In genomic region chr2:14684516-14684915, GRCh38 we compare ENCODE assay signal across 25 cellular contexts. TPM values are rescaled to one million over a fixed set of nuclear protein-coding genes. Genes with fewer than 3 reads are reported as not detected.
DNase-seq lines count a peak whose midpoint lies in the region; ATAC-seq and TF ChIP-seq lines count a peak whose summit lies in the region.
"Had no signal": no experiment of that assay in that cellular context is flagged by ENCODE, and none has a peak within 500 bp of the region (broad histone marks: within the 10 kb centered on the region; RNA-seq: fewer than 3 reads in every experiment).

No MANE protein-coding gene starts in this region.

- H3K4ac ChIP-seq in mesendoderm (ENCODE audit: low read depth, low read length) = no peak overlapping the region

- no peak overlapping the region for H2BK5ac ChIP-seq in mesendoderm (ENCODE audit: low read length)

- no peak overlapping the region for H3K56ac ChIP-seq in mesendoderm (ENCODE audit: low read length)

- no peaks in the 10 kb centered on the region for H3K79me1 ChIP-seq in mesendoderm (ENCODE audit: low read length)

- H3K9me2 ChIP-seq in GM23338 (ENCODE audit: insufficient read depth) (no peaks in the 10 kb centered on the region), PC-9 (ENCODE audit: insufficient read depth) (no peaks in the 10 kb centered on the region)

- DNase-seq in GM23338 (ENCODE audit: low spot score) (peak; percentile 32), PC-9 (peak in 1 of 2 experiments; percentile 51), endodermal cell (no peak), mesendoderm (peak; percentile 3), amniotic stem cell (lab: John Stamatoyannopoulos, UW) (no peak), NCI-H146 treated with DMSO at 0.1 percent for 48 hours (lab: John Stamatoyannopoulos, UW; ENCODE audit: unreplicated experiment) (no peak), NCI-H2107 treated with DMSO at 0.1 percent for 48 hours (lab: John Stamatoyannopoulos, UW; ENCODE audit: unreplicated experiment) (no peak)
- DNase-seq: 8988T; ACHN; AML-193; BE2C; CD4-positive, alpha-beta T cell; CD8-positive, alpha-beta memory T cell; DMS 273 treated with DMSO at 0.1 percent for 48 hours; DMS79; EL; GF-D8; GOT3; H7 had no signal

- H4K8ac ChIP-seq in mesendoderm (ENCODE audit: low read depth, low read length) = no peak overlapping the region

- H3K27ac Mint-ChIP-seq in GM23338 (no peak overlapping the region), endodermal cell (no peak overlapping the region)
- H3K27ac Mint-ChIP-seq: CD14-positive monocyte; CD4-positive, alpha-beta T cell; CD8-positive, alpha-beta memory T cell had no signal

- H3K27me3 Mint-ChIP-seq in GM23338 (ENCODE audit: insufficient read depth, low read depth, poor library complexity) (peaks cover 3% of the 10 kb centered on the region), endodermal cell (ENCODE audit: insufficient read depth) (peaks cover 2% of the 10 kb centered on the region)
- H3K27me3 Mint-ChIP-seq: CD4-positive, alpha-beta T cell; CD8-positive, alpha-beta memory T cell had no signal

- no peak overlapping the region for H3K18ac ChIP-seq in mesendoderm (ENCODE audit: low read length)

- no peaks in the 10 kb centered on the region for H3F3A ChIP-seq in GM23338 (replicated peaks; ENCODE audit: low read depth)
- H3F3A ChIP-seq in PC-9 (ENCODE audit: insufficient read depth, low read depth) = no peaks in the 10 kb centered on the region

- H3K4me1 Mint-ChIP-seq in GM23338 (peaks cover 2% of the 10 kb centered on the region), endodermal cell (no peaks in the 10 kb centered on the region)
- H3K4me1 Mint-ChIP-seq: CD14-positive monocyte; CD8-positive, alpha-beta memory T cell had no signal

- H3K27ac ChIP-seq in GM23338 (ENCODE audit: low read depth) (no peak overlapping the region), PC-9 (no peak overlapping the region), endodermal cell (ENCODE audit: low read depth, low read length) (no peak overlapping the region), mesendoderm (ENCODE audit: low read depth, low read length) (no peak overlapping the region)
- H3K27ac ChIP-seq: A549; BLaER1 treated with 17β-estradiol and CSF1 and Interleukin-3, amounts not matched to agents 10 nM and 100 nM had no signal

- no peak overlapping the region for H2BK120ac ChIP-seq in mesendoderm (ENCODE audit: low read depth, low read length)

- no peaks in the 10 kb centered on the region for H3K79me2 ChIP-seq in GM23338 (replicated peaks; ENCODE audit: insufficient read depth)
- no peaks in the 10 kb centered on the region for H3K79me2 ChIP-seq in PC-9 (ENCODE audit: low read depth)
- no peaks in the 10 kb centered on the region for H3K79me2 ChIP-seq in mesendoderm (ENCODE audit: control insufficient read depth, insufficient read depth, low read length)

- no peak overlapping the region for H3K23ac ChIP-seq in mesendoderm (ENCODE audit: low read length)

- H3K9me3 Mint-ChIP-seq in GM23338 = peaks cover 4% of the 10 kb centered on the region; the same call in 1 of the 3 replicates
- no peaks in the 10 kb centered on the region for H3K9me3 Mint-ChIP-seq in endodermal cell

- BruUV-seq in PC-9 (replicated peaks; lab: Mats Ljungman, UMichigan) = no TSS peak

- H4K20me1 ChIP-seq in GM23338 (replicated peaks; ENCODE audit: insufficient read depth) (no peaks in the 10 kb centered on the region), PC-9 (ENCODE audit: insufficient read depth) (no peaks in the 10 kb centered on the region)
- H4K20me1 ChIP-seq: BLaER1 treated with 17β-estradiol and CSF1 and Interleukin-3, amounts not matched to agents 10 nM and 100 nM had no signal

- H3K36me3 ChIP-seq in GM23338 (ENCODE audit: insufficient read depth) = no peaks in the 10 kb centered on the region
- H3K36me3 ChIP-seq in PC-9 (ENCODE audit: low read depth) = no peaks in the 10 kb centered on the region
- H3K36me3 ChIP-seq in endodermal cell (ENCODE audit: control insufficient read depth, insufficient read depth, low read length) = no peaks in the 10 kb centered on the region
- no peaks in the 10 kb centered on the region for H3K36me3 ChIP-seq in mesendoderm (ENCODE audit: control insufficient read depth, insufficient read depth, low read length)
- H3K36me3 ChIP-seq: BE2C; BLaER1 treated with 17β-estradiol and CSF1 and Interleukin-3, amounts not matched to agents 10 nM and 100 nM had no signal

- CTCF ChIA-PET in PC-9 (lab: Charles Lee) = no interaction called here

- TF ChIP-seq CTCF in GM23338 (conservative IDR thresholded peaks at IDR 0.05; ENCODE audit: low read depth in 2 of 2) (peak; percentile 38 to 46), PC-9 (conservative IDR thresholded peaks at IDR 0.05) (peak; percentile 32; the same call in 1 of the 2 replicates), endodermal cell (conservative IDR thresholded peaks at IDR 0.05) (peak; percentile 34)

- no peak overlapping the region for H4K5ac ChIP-seq in mesendoderm (ENCODE audit: low read length)

- no peak for ATAC-seq in GM23338
- no peak for ATAC-seq in HG02610 (IDR thresholded peaks at IDR 0.05; ENCODE audit: unreplicated experiment)
- ATAC-seq: A549, HCT116 had no signal

- H3K36me3 Mint-ChIP-seq in GM23338 (ENCODE audit: low read depth) (no peaks in the 10 kb centered on the region), endodermal cell (ENCODE audit: low read depth) (no peaks in the 10 kb centered on the region)
- H3K36me3 Mint-ChIP-seq: CD14-positive monocyte; CD8-positive, alpha-beta memory T cell had no signal

- H3K27me3 ChIP-seq in GM23338 (ENCODE audit: insufficient read depth) (no peaks in the 10 kb centered on the region), PC-9 (ENCODE audit: insufficient read depth, low read depth) (no peaks in the 10 kb centered on the region), endodermal cell (ENCODE audit: control insufficient read depth, insufficient read depth, low read length, poor library complexity, severe bottlenecking) (no peaks in the 10 kb centered on the region), mesendoderm (ENCODE audit: insufficient read depth, low read length, poor library complexity) (no peaks in the 10 kb centered on the region)
- H3K27me3 ChIP-seq: BE2C; BLaER1 treated with 17β-estradiol and CSF1 and Interleukin-3, amounts not matched to agents 10 nM and 100 nM had no signal

- intact Hi-C loops in PC-9 (cut with micrococcal nuclease; ENCODE audit: unreplicated experiment) = no loop called here

- H3K4me1 ChIP-seq in GM23338 (ENCODE audit: insufficient read depth) = no peaks in the 10 kb centered on the region
- H3K4me1 ChIP-seq in PC-9 (replicated peaks; ENCODE audit: insufficient read depth) = no peaks in the 10 kb centered on the region
- no peaks in the 10 kb centered on the region for H3K4me1 ChIP-seq in endodermal cell (ENCODE audit: control insufficient read depth, insufficient read depth, low read length)
- no peaks in the 10 kb centered on the region for H3K4me1 ChIP-seq in mesendoderm (ENCODE audit: control insufficient read depth, low read depth, low read length)
- H3K4me1 ChIP-seq: A549, BE2C had no signal

- H2BK15ac ChIP-seq in mesendoderm (replicated peaks; ENCODE audit: low read depth) = no peak overlapping the region

- H2AFZ ChIP-seq in GM23338 = no peak overlapping the region
- H2AFZ ChIP-seq in PC-9 = no peak overlapping the region

- H3K9ac ChIP-seq in endodermal cell (ENCODE audit: extremely low read depth, low read length, poor library complexity, severe bottlenecking) = no peak overlapping the region
- no peak overlapping the region for H3K9ac ChIP-seq in mesendoderm (ENCODE audit: low read length)
- H3K9ac ChIP-seq: BLaER1 treated with 17β-estradiol and CSF1 and Interleukin-3, amounts not matched to agents 10 nM and 100 nM had no signal

- H3K9me3 ChIP-seq in PC-9 (ENCODE audit: insufficient read depth, low read depth) = no peaks in the 10 kb centered on the region
- no peaks in the 10 kb centered on the region for H3K9me3 ChIP-seq in endodermal cell (ENCODE audit: control insufficient read depth, low read length)
- H3K9me3 ChIP-seq: BE2C; BLaER1 treated with 17β-estradiol and CSF1 and Interleukin-3, amounts not matched to agents 10 nM and 100 nM had no signal

- POLR2A ChIA-PET in PC-9 (lab: Charles Lee; ENCODE audit: unreplicated experiment) = no interaction called here

- no peak overlapping the region for H3K4me3 ChIP-seq in GM23338
- H3K4me3 ChIP-seq in PC-9 = no peak overlapping the region
- no peak overlapping the region for H3K4me3 ChIP-seq in endodermal cell (ENCODE audit: low read length)
- H3K4me3 ChIP-seq in mesendoderm (ENCODE audit: low read length) = no peak overlapping the region
- H3K4me3 ChIP-seq: A549; BLaER1 treated with 17β-estradiol and CSF1 and Interleukin-3, amounts not matched to agents 10 nM and 100 nM had no signal

- 88% methylated on average over 3 of the region's 3 CpGs for WGBS in endodermal cell (ENCODE audit: insufficient coverage in 1 of 2, insufficient read length in 1 of 2), 2 experiments
- WGBS in mesendoderm (ENCODE audit: extremely low coverage, insufficient coverage, low lambda C conversion rate) = no CpG with 5 or more reads among the region's 3 CpGs

- H3K4me3 Mint-ChIP-seq in GM23338 = no peak overlapping the region
- no peak overlapping the region for H3K4me3 Mint-ChIP-seq in endodermal cell
- H3K4me3 Mint-ChIP-seq: CD14-positive monocyte; CD4-positive, alpha-beta T cell; CD8-positive, alpha-beta memory T cell had no signal

- no peak overlapping the region for H2AK5ac ChIP-seq in mesendoderm (ENCODE audit: low read length)

- no peak overlapping the region for H3K4me2 ChIP-seq in GM23338
- no peak overlapping the region for H3K4me2 ChIP-seq in PC-9
- no peak overlapping the region for H3K4me2 ChIP-seq in mesendoderm (ENCODE audit: low read length)
- H3K4me2 ChIP-seq: A549; BLaER1 treated with 17β-estradiol and CSF1 and Interleukin-3, amounts not matched to agents 10 nM and 100 nM had no signal

RNA-seq across cellular contexts. Expression of gene LRATD1, which starts 52.0 kb away (rescaled TPM):
- 3.5 and 5.7 TPM in 2 replicates for total RNA-seq in GM23338 (2014; rRNA removed; shearing (Covaris generic))
- polyA plus RNA-seq in GM23338 (2016; fragmentation: Nextera tagmentation; extraction: Ambion mirVana) = 1.8 and 2.7 TPM in 2 replicates
- 3.8 TPM in 2 replicates for total RNA-seq in PC-9 (2021)
- 1 to 10 TPM in 1 of 2 donors, under 1 TPM in 1; 0.95 to 2.6 TPM for total RNA-seq in endodermal cell
- 5.3 TPM for polyA plus RNA-seq in endodermal cell (2013, experiment 1 of 2)
- polyA plus RNA-seq in endodermal cell (2013, experiment 2 of 2) = 3.5 TPM
- 0.34 TPM for polyA plus RNA-seq in mesendoderm (2013, experiment 1 of 2)
- 0.46 TPM for polyA plus RNA-seq in mesendoderm (2013, experiment 2 of 2)
- total RNA-seq: CD4-positive, alpha-beta T cell; CD8-positive, alpha-beta memory T cell; G401 had no signal
- polyA plus RNA-seq: CD14-positive monocyte; CD8-positive, alpha-beta memory T cell had no signal

Comparison
In these comparisons a context has a peak if more than half of its experiments do, and no peak if none do; other contexts are left out.
1. DNase-seq: peak in GM23338 (single experiment) and mesendoderm (single experiment); none in endodermal cell (single experiment), amniotic stem cell (single experiment), NCI-H146 treated with DMSO at 0.1 percent for 48 hours (single experiment) and NCI-H2107 treated with DMSO at 0.1 percent for 48 hours (single experiment).
2. Peak in every context shown above with its lines, with median percentiles within 50 percentile points of each other: CTCF ChIP-seq.